19 cellular contexts compared by ENCODE assay signal in the genomic region with DNA sequence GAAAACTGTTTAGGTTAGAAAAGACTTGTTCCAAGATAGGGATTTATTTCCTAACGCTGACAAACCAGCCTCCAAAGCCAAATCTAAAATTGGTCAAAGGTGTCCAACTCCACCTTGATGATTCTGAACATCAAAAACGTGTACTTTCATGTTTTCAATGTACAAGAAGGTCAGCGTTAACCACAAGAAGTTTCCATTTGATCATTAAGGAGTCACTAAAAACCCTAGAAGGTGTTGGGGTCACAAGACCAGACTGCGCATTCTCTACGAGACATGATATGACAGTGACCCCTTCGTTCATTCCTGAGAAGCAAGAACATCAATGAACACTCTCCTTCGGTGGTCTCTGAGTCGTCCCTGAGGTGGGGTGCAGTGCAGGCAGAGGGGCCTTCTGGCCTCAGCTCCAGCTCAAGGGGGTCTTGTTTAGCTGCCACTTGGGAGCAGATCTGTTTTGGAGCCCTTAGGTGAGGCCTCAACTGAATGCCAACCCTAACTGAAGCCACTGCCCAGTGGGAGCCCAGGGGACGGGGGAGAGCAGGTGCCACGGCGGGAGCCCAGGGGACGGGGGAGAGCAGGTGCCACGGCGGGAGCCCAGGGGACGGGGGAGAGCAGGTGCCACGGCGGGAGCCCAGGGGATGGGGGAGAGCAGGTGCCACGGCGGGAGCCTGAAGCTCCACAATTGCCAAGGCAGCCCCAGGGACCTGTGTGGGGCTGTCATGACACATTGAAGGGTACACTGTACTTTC. TPM values are rescaled to one million over a fixed set of nuclear protein-coding genes. Genes with fewer than 3 reads are reported as not detected.
"Had no signal": no experiment of that assay in that cellular context is flagged by ENCODE, and none has a peak within 500 bp of the region (broad histone marks: within the 10 kb centered on the region; RNA-seq: fewer than 3 reads in every experiment).

No MANE protein-coding gene starts in this region.

- H3K27me3 ChIP-seq: upper lobe of left lung had no signal

- H3K4me3 Mint-ChIP-seq: activated CD8-positive, alpha-beta T cell treated with anti-CD3 and anti-CD28 coated beads, Interleukin-2, amount 10 ng/mL, durations not matched to agents 7 days and 5 days; activated naive CD8-positive, alpha-beta T cell treated with anti-CD3 and anti-CD28 coated beads, Interleukin-2, amount 50 U/mL, for 24 hours; natural killer cell had no signal

- DNase-seq: activated naive CD4-positive, alpha-beta T cell treated with Interleukin-2 at 50 U/mL for 16 hours; activated naive CD8-positive, alpha-beta T cell treated with anti-CD3 and anti-CD28 coated beads, Interleukin-2, amount 50 U/mL, for 24 hours; activated T-cell treated with anti-CD3 and anti-CD28 coated beads for 4 hours; aorta; effector memory CD4-positive, alpha-beta T cell; foreskin melanocyte; mesendoderm; natural killer cell; posterior cingulate gyrus; retina; stimulated activated CD4-positive, alpha-beta T cell treated with anti-CD3 and anti-CD28 coated beads, Interleukin-2, amount 100 ng/mL, for 48 hours; stimulated activated naive CD4-positive, alpha-beta T cell; T-helper 1 cell; T1000 had no signal

- H3K4me3 ChIP-seq: upper lobe of left lung had no signal

- H3K4me1 ChIP-seq: upper lobe of left lung had no signal

- H3K27ac ChIP-seq: epithelial cell of prostate, neutrophil, upper lobe of left lung, VCaP had no signal

- H3K9me3 ChIP-seq: neutrophil, upper lobe of left lung had no signal

- H3K9me3 Mint-ChIP-seq: activated naive CD8-positive, alpha-beta T cell treated with anti-CD3 and anti-CD28 coated beads, Interleukin-2, amount 50 U/mL, for 24 hours; natural killer cell had no signal

- H3K4me1 Mint-ChIP-seq: natural killer cell had no signal

- H3K36me3 Mint-ChIP-seq: natural killer cell had no signal

- H3K36me3 ChIP-seq: neutrophil, upper lobe of left lung had no signal

- ATAC-seq: activated CD8-positive, alpha-beta T cell treated with anti-CD3 and anti-CD28 coated beads, Interleukin-2, amount 10 ng/mL, durations not matched to agents 7 days and 5 days; activated naive CD8-positive, alpha-beta T cell treated with anti-CD3 and anti-CD28 coated beads, Interleukin-2, amount 50 U/mL, for 24 hours; natural killer cell had no signal

- H3K27ac Mint-ChIP-seq: activated CD8-positive, alpha-beta T cell treated with anti-CD3 and anti-CD28 coated beads, Interleukin-2, amount 10 ng/mL, durations not matched to agents 7 days and 5 days; activated naive CD8-positive, alpha-beta T cell treated with anti-CD3 and anti-CD28 coated beads, Interleukin-2, amount 50 U/mL, for 24 hours; natural killer cell had no signal

RNA-seq across cellular contexts. Expression of a gene that starts 55.2 kb away (rescaled TPM):
- total RNA-seq: natural killer cell had no signal
